8 cellular contexts compared by ENCODE assay signal in genomic region chr3:44235604-44236484, GRCh38. TPM values are rescaled to one million over a fixed set of nuclear protein-coding genes. Genes with fewer than 3 reads are reported as not detected.
A peak's percentile ranks its signal among the peaks of the same experiment; 100 is the strongest.
DNase-seq lines count a peak whose midpoint lies in the region; ATAC-seq and TF ChIP-seq lines count a peak whose summit lies in the region.

No MANE protein-coding gene starts in this region.

- intact Hi-C loops in activated CD4-positive, alpha-beta T cell treated with anti-CD3 and anti-CD28 coated beads for 36 hours (cut with DNase I, micrococcal nuclease) = loop anchor here (1.0 to 10.0 kb wide), 2 partner anchors 691 to 692 kb away; no protein-coding TSS in a partner anchor

- no peak overlapping the region for H3K4me3 ChIP-seq in HFF-Myc (replicated peaks; ENCODE audit: low read depth, low read length)
- H3K4me3 ChIP-seq in liver (ENCODE audit: low read depth in 1 of 3, low read length in 3 of 3) = no peak overlapping the region

- H3K9me3 Mint-ChIP-seq in activated CD4-positive, alpha-beta T cell treated with anti-CD3 and anti-CD28 coated beads for 36 hours (ENCODE audit: low read depth) = no peaks in the 10 kb centered on the region

- 34% methylated on average over 16 of the region's 16 CpGs for WGBS in liver

- peaks cover 6% of the 10 kb centered on the region for H3K4me1 Mint-ChIP-seq in activated CD4-positive, alpha-beta T cell treated with anti-CD3 and anti-CD28 coated beads for 36 hours

- no peaks in the 10 kb centered on the region for H3K4me1 ChIP-seq in liver (ENCODE audit: control insufficient read depth in 4 of 4, insufficient read depth in 4 of 4, low read length in 3 of 4)

- H3K27ac Mint-ChIP-seq in activated CD4-positive, alpha-beta T cell treated with anti-CD3 and anti-CD28 coated beads for 36 hours = no peak overlapping the region

- no peaks in the 10 kb centered on the region for H3K9me3 ChIP-seq in liver (ENCODE audit: control insufficient read depth in 4 of 4, low read length in 3 of 4)

- H3K4me3 Mint-ChIP-seq in activated CD4-positive, alpha-beta T cell treated with anti-CD3 and anti-CD28 coated beads for 36 hours = no peak overlapping the region

- peak; percentile 69 to 71 for TF ChIP-seq RAD21 in liver (IDR thresholded peaks at IDR 0.05)

- H3K27me3 ChIP-seq in liver (ENCODE audit: control insufficient read depth in 4 of 4, insufficient read depth in 4 of 4, low read length in 3 of 4) = no peaks in the 10 kb centered on the region

- peaks cover 7% of the 10 kb centered on the region for H3K27me3 Mint-ChIP-seq in activated CD4-positive, alpha-beta T cell treated with anti-CD3 and anti-CD28 coated beads for 36 hours

- POLR2A ChIA-PET in activated CD4-positive, alpha-beta T cell treated with anti-CD3 and anti-CD28 coated beads for 36 hours (lab: Charles Lee) = no interaction called here

- CTCF ChIA-PET in activated CD4-positive, alpha-beta T cell treated with anti-CD3 and anti-CD28 coated beads for 36 hours (lab: Charles Lee) = interaction anchor here (0.5 to 2.5 kb wide), 16 partner anchors 9 to 1150 kb away, joined by 3 to 10 read pairs (median 3); no protein-coding TSS in a partner anchor

- TF ChIP-seq CTCF in HFF-Myc (IDR thresholded peaks at IDR 0.05; ENCODE audit: low read depth, low read length, missing control alignments) (peak; percentile 73), liver (IDR thresholded peaks at IDR 0.05; ENCODE audit: low read depth, low read length, missing input control) (peak; percentile 51)

- H3K27ac ChIP-seq in liver (ENCODE audit: low read depth in 1 of 2, low read length in 2 of 2) = no peak overlapping the region

- no peaks in the 10 kb centered on the region for H3K36me3 ChIP-seq in liver (ENCODE audit: control insufficient read depth in 4 of 4, insufficient read depth in 3 of 4, low read depth in 1 of 4, low read length in 3 of 4)

- peak; percentile 84 for ATAC-seq in activated CD4-positive, alpha-beta T cell treated with anti-CD3 and anti-CD28 coated beads for 36 hours

- peak; percentile 14 for DNase-seq in DMS153 (lab: John Stamatoyannopoulos, UW)
- DNase-seq in HFF-Myc (ENCODE audit: extremely low read depth, low read depth) = peak; percentile 56
- DNase-seq in NCI-H446 (lab: John Stamatoyannopoulos, UW) = peak; percentile 2 to 52
- DNase-seq in activated CD4-positive, alpha-beta T cell treated with anti-CD3 and anti-CD28 coated beads for 36 hours = peak; percentile 73
- DNase-seq in dermis blood vessel endothelial cell = peak; percentile 96
- DNase-seq in stimulated activated CD4-positive, alpha-beta T cell treated with anti-CD3 and anti-CD28 coated beads, Interleukin-4, amount 100 ng/mL, for 1 hour = peak; percentile 36
- DNase-seq in NK-92 treated with Interleukin-12 subunit alpha and Interleukin-12 subunit beta, amount 100 ng/mL, for 24 hours (lab: John Stamatoyannopoulos, UW) = no peak

- no peaks in the 10 kb centered on the region for H3K36me3 Mint-ChIP-seq in activated CD4-positive, alpha-beta T cell treated with anti-CD3 and anti-CD28 coated beads for 36 hours (ENCODE audit: low read depth)

- no peak overlapping the region for H3K9ac ChIP-seq in liver (ENCODE audit: low read depth in 1 of 2, low read length in 2 of 2)

TF ChIP-seq in liver, 16 proteins besides CTCF, POLR2A, EP300 and RAD21:
- TF ChIP-seq JUND (IDR thresholded peaks at IDR 0.05) (peak; percentile 100), HNF4A (conservative IDR thresholded peaks at IDR 0.05) (peak; percentile 16 to 54), EGR1 (IDR thresholded peaks at IDR 0.05; ENCODE audit: low read depth in 2 of 2) (no peak), YY1 (IDR thresholded peaks at IDR 0.05) (no peak), ZBTB33 (IDR thresholded peaks at IDR 0.05) (peak; percentile 20), HNF4G (IDR thresholded peaks at IDR 0.05) (no peak), ATF3 (IDR thresholded peaks at IDR 0.05) (peak; percentile 97), RXRA (IDR thresholded peaks at IDR 0.05) (no peak), GABPA (IDR thresholded peaks at IDR 0.05 in 1 of 2, conservative IDR thresholded peaks at IDR 0.05 in 1 of 2) (no peak), FOXA1 (IDR thresholded peaks at IDR 0.05) (no peak), FOXA2 (IDR thresholded peaks at IDR 0.05) (no peak), SP1 (IDR thresholded peaks at IDR 0.05) (no peak), NR2F2 (IDR thresholded peaks at IDR 0.05) (peak; percentile 41), TAF1 (conservative IDR thresholded peaks at IDR 0.05) (no peak)
- TF ChIP-seq, protein P1, sequence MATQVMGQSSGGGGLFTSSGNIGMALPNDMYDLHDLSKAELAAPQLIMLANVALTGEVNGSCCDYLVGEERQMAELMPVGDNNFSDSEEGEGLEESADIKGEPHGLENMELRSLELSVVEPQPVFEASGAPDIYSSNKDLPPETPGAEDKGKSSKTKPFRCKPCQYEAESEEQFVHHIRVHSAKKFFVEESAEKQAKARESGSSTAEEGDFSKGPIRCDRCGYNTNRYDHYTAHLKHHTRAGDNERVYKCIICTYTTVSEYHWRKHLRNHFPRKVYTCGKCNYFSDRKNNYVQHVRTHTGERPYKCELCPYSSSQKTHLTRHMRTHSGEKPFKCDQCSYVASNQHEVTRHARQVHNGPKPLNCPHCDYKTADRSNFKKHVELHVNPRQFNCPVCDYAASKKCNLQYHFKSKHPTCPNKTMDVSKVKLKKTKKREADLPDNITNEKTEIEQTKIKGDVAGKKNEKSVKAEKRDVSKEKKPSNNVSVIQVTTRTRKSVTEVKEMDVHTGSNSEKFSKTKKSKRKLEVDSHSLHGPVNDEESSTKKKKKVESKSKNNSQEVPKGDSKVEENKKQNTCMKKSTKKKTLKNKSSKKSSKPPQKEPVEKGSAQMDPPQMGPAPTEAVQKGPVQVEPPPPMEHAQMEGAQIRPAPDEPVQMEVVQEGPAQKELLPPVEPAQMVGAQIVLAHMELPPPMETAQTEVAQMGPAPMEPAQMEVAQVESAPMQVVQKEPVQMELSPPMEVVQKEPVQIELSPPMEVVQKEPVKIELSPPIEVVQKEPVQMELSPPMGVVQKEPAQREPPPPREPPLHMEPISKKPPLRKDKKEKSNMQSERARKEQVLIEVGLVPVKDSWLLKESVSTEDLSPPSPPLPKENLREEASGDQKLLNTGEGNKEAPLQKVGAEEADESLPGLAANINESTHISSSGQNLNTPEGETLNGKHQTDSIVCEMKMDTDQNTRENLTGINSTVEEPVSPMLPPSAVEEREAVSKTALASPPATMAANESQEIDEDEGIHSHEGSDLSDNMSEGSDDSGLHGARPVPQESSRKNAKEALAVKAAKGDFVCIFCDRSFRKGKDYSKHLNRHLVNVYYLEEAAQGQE (IDR thresholded peaks at IDR 0.05) = no peak
- TF ChIP-seq, protein P2, sequence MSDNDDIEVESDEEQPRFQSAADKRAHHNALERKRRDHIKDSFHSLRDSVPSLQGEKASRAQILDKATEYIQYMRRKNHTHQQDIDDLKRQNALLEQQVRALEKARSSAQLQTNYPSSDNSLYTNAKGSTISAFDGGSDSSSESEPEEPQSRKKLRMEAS (IDR thresholded peaks at IDR 0.05) = no peak
TF ChIP-seq in liver: peak in this region for 5.

RNA-seq across cellular contexts. Expression of gene TOPAZ1, which starts 5.8 kb away (rescaled TPM):
- total RNA-seq in activated CD4-positive, alpha-beta T cell treated with anti-CD3 and anti-CD28 coated beads for 36 hours = not detected
- total RNA-seq in dermis blood vessel endothelial cell (not detected in 2 replicates), liver (not detected)
- polyA plus RNA-seq in liver = not detected
